In genomic region chr3:151318313-151318712, GRCh38 we compare ENCODE assay signal across 20 cellular contexts. TPM values are rescaled to one million over a fixed set of nuclear protein-coding genes. Genes with fewer than 3 reads are reported as not detected.
DNase-seq lines count a peak whose midpoint lies in the region; ATAC-seq and TF ChIP-seq lines count a peak whose summit lies in the region.
"Had no signal": no experiment of that assay in that cellular context is flagged by ENCODE, and none has a peak within 500 bp of the region (broad histone marks: within the 10 kb centered on the region; RNA-seq: fewer than 3 reads in every experiment).

No MANE protein-coding gene starts in this region.

- CTCF ChIA-PET in IMR-90 (lab: Yijun Ruan, JAX): interaction anchor here (0.7 to 1.1 kb wide), 3 partner anchors 10 to 25 kb away, joined by 4 to 5 read pairs (median 4); no protein-coding TSS in a partner anchor

- H3K27ac ChIP-seq in IMR-90 (ENCODE audit: insufficient read depth, low read length) (no peak overlapping the region; the same call in 1 of the 2 replicates), neutrophil (peak overlapping the region; percentile 89), body of pancreas (no peak overlapping the region), upper lobe of right lung (no peak overlapping the region)
- H3K27ac ChIP-seq: cardiac muscle cell, right atrium auricular region, SK-N-MC had no signal

- H4K91ac ChIP-seq in IMR-90 (ENCODE audit: insufficient read depth, low read depth, low read length): no peak overlapping the region

- H3K56ac ChIP-seq in IMR-90 (ENCODE audit: extremely low read depth, insufficient read depth, low read length): no peak overlapping the region

- POLR2A ChIA-PET in IMR-90 (lab: Charles Lee; ENCODE audit: unreplicated experiment): no interaction called here

- no peaks in the 10 kb centered on the region for H4K20me1 ChIP-seq in IMR-90 (ENCODE audit: insufficient read depth, low read length)

- H3K4me1 ChIP-seq in IMR-90 (ENCODE audit: control insufficient read depth, insufficient read depth, low read length) (peaks cover 14% of the 10 kb centered on the region), neutrophil (ENCODE audit: control insufficient read depth in 1 of 2, insufficient read depth in 1 of 2, low read depth in 1 of 2, low read length in 1 of 2) (peaks cover 63 to 71% of the 10 kb centered on the region in 2 experiments), body of pancreas (no peaks in the 10 kb centered on the region), upper lobe of right lung (no peaks in the 10 kb centered on the region)
- H3K4me1 ChIP-seq: right atrium auricular region had no signal

- H4K5ac ChIP-seq in IMR-90 (ENCODE audit: low read depth, low read length): no peak overlapping the region

- H2BK120ac ChIP-seq in IMR-90 (ENCODE audit: low read depth, low read length): no peak overlapping the region

- no peak overlapping the region for H3K4me2 ChIP-seq in IMR-90 (ENCODE audit: low read depth, low read length)

- H2BK5ac ChIP-seq in IMR-90 (ENCODE audit: low read depth, low read length, poor library complexity, severe bottlenecking): no peak overlapping the region

- H3K23ac ChIP-seq in IMR-90 (ENCODE audit: low read depth, low read length): no peak overlapping the region

- no peak overlapping the region for H3K14ac ChIP-seq in IMR-90 (replicated peaks; ENCODE audit: low read depth, low read length)

- peaks cover 6% of the 10 kb centered on the region; the same call in 1 of the 2 replicates for H3K9me1 ChIP-seq in IMR-90 (ENCODE audit: insufficient read depth, low read length)

- TF ChIP-seq CTCF in IMR-90 (conservative IDR thresholded peaks at IDR 0.05; ENCODE audit: low read depth, low read length) (no peak), choroid plexus epithelial cell (conservative IDR thresholded peaks at IDR 0.05; ENCODE audit: low read depth, low read length) (no peak), neutrophil (IDR thresholded peaks at IDR 0.05) (no peak), body of pancreas (IDR thresholded peaks at IDR 0.05) (no peak), upper lobe of right lung (IDR thresholded peaks at IDR 0.05) (no peak)

- no peaks in the 10 kb centered on the region for H3K79me1 ChIP-seq in IMR-90 (ENCODE audit: low read depth in 1 of 2, low read length in 2 of 2)

- no peak overlapping the region for H2BK20ac ChIP-seq in IMR-90 (ENCODE audit: low read depth, low read length)

- DNase-seq in ELR (ENCODE audit: low read depth): peak; percentile 50
- DNase-seq in IMR-90: peak; percentile 67
- DNase-seq in choroid plexus epithelial cell (ENCODE audit: low read depth): peak; percentile 56
- no peak for DNase-seq in body of pancreas
- no peak for DNase-seq in upper lobe of right lung
- DNase-seq in amniotic stem cell (lab: John Stamatoyannopoulos, UW): no peak
- DNase-seq: activated CD4-positive, alpha-beta T cell treated with anti-CD3 and anti-CD28 coated beads, Interleukin-2, amount 50 U/mL, for 1 hour; Calu3; effector CD4-positive, alpha-beta T cell; GF-D8; left ventricle myocardium superior; NCI-H2107; NCI-H69; occipital lobe; stimulated activated CD4-positive, alpha-beta T cell treated with anti-CD3 and anti-CD28 coated beads, Interleukin-1b, Interleukin-23, amount 100 ng/mL, for 48 hours had no signal

- no peaks in the 10 kb centered on the region for H3K36me3 ChIP-seq in IMR-90 (ENCODE audit: control insufficient read depth, insufficient read depth, low read length)
- no peaks in the 10 kb centered on the region for H3K36me3 ChIP-seq in neutrophil
- H3K36me3 ChIP-seq in body of pancreas (replicated peaks in 1 of 2; ENCODE audit: insufficient read depth in 1 of 2, low read depth in 2 of 2): no peaks in the 10 kb centered on the region
- H3K36me3 ChIP-seq in upper lobe of right lung: no peaks in the 10 kb centered on the region
- H3K36me3 ChIP-seq: cardiac muscle cell, right atrium auricular region had no signal

- no peak overlapping the region; the same call in 1 of the 2 replicates for H3K18ac ChIP-seq in IMR-90 (ENCODE audit: low read depth, low read length)

- no peak overlapping the region for H2AFZ ChIP-seq in IMR-90 (replicated peaks; ENCODE audit: low read length, poor library complexity)

- H2BK15ac ChIP-seq in IMR-90 (ENCODE audit: low read depth, low read length): no peak overlapping the region

- no peak overlapping the region for H3K4ac ChIP-seq in IMR-90 (ENCODE audit: low read depth, low read length)

- no peak for TF ChIP-seq RAD21 in IMR-90 (IDR thresholded peaks at IDR 0.05; ENCODE audit: low read length)

- H2AK5ac ChIP-seq in IMR-90 (ENCODE audit: low read depth, low read length): no peak overlapping the region

- dilution Hi-C loops in IMR-90 (cut with HindIII; ENCODE audit: low sequenced_read_pairs, unreplicated experiment): no loop called here

- ATAC-seq in IMR-90 (ENCODE audit: low read depth) (peak; percentile 21; the same call in 1 of the 2 replicates), body of pancreas (no peak), upper lobe of right lung (no peak)
- ATAC-seq: left ventricle myocardium superior had no signal

- H3K4me3 ChIP-seq in IMR-90 (ENCODE audit: insufficient read depth, low read depth, low read length) (no peak overlapping the region), choroid plexus epithelial cell (ENCODE audit: low read depth, low read length) (no peak overlapping the region), neutrophil (ENCODE audit: low read depth in 1 of 2, low read length in 1 of 2) (peak overlapping the region; percentile 41 to 52), body of pancreas (no peak overlapping the region), upper lobe of right lung (no peak overlapping the region)
- H3K4me3 ChIP-seq: cardiac muscle cell, right atrium auricular region, SK-N-MC had no signal

- no peak for TF ChIP-seq POLR2A in IMR-90 (IDR thresholded peaks at IDR 0.05; ENCODE audit: low read depth, low read length)
- TF ChIP-seq POLR2A in body of pancreas (IDR thresholded peaks at IDR 0.05): no peak

- H4K8ac ChIP-seq in IMR-90 (ENCODE audit: low read depth in 2 of 2, low read length in 2 of 2): no peak overlapping the region

- H3K9ac ChIP-seq in IMR-90 (ENCODE audit: low read depth, low read length): no peak overlapping the region

- intact Hi-C loops in IMR-90 (cut with micrococcal nuclease): no loop called here
- intact Hi-C loops in body of pancreas (cut with DNase I): no loop called here
- intact Hi-C loops in upper lobe of right lung (cut with DNase I): no loop called here

- in situ Hi-C loops in IMR-90 (cut with MboI; ENCODE audit: low sequenced_read_pairs): no loop called here

- H3K27me3 ChIP-seq in IMR-90 (ENCODE audit: control insufficient read depth, insufficient read depth, low read length) (no peaks in the 10 kb centered on the region), neutrophil (no peaks in the 10 kb centered on the region), body of pancreas (no peaks in the 10 kb centered on the region), upper lobe of right lung (no peaks in the 10 kb centered on the region)
- H3K27me3 ChIP-seq: cardiac muscle cell, right atrium auricular region had no signal

- peaks cover 5% of the 10 kb centered on the region for H3K9me3 ChIP-seq in IMR-90 (ENCODE audit: control insufficient read depth, insufficient read depth, low read length)
- no peaks in the 10 kb centered on the region for H3K9me3 ChIP-seq in neutrophil
- H3K9me3 ChIP-seq in body of pancreas: no peaks in the 10 kb centered on the region
- no peaks in the 10 kb centered on the region for H3K9me3 ChIP-seq in upper lobe of right lung
- H3K9me3 ChIP-seq: right atrium auricular region had no signal

- H2AK9ac ChIP-seq in IMR-90 (replicated peaks; ENCODE audit: low read depth, low read length, poor library complexity): no peak overlapping the region

- no TSS peak for BruUV-seq in IMR-90 (replicated peaks; lab: Mats Ljungman, UMichigan)

TF ChIP-seq in IMR-90, 13 proteins besides CTCF, POLR2A, EP300 and RAD21:
- TF ChIP-seq CEBPB (IDR thresholded peaks at IDR 0.05; ENCODE audit: low read depth, low read length) (no peak), CHD1 (IDR thresholded peaks at IDR 0.05; ENCODE audit: low read depth, low read length) (no peak), BHLHE40 (IDR thresholded peaks at IDR 0.05; ENCODE audit: low read depth, low read length) (no peak), USF2 (IDR thresholded peaks at IDR 0.05; ENCODE audit: low read depth, low read length) (no peak), RCOR1 (IDR thresholded peaks at IDR 0.05; ENCODE audit: insufficient replicate concordance, low read length) (no peak), MAFK (IDR thresholded peaks at IDR 0.05; ENCODE audit: low read depth, low read length) (no peak), SMC3 (IDR thresholded peaks at IDR 0.05; ENCODE audit: low read depth, low read length) (no peak)

RNA-seq across cellular contexts. Expression of gene GPR87, which starts 1.7 kb away (rescaled TPM):
- total RNA-seq in IMR-90 (2012; rRNA removed) (0.28 and 0.36 TPM in 2 replicates), body of pancreas (not detected), upper lobe of right lung (0.67 TPM)
- 0.26 TPM in 2 replicates for polyA plus RNA-seq in IMR-90 (2012; rRNA removed)
- polyA plus RNA-seq in IMR-90 (2012; cell fraction: cytosol; rRNA removed): 0.05 and 0.06 TPM in 2 replicates
- 0.05 and 0.21 TPM in 2 replicates for polyA plus RNA-seq in IMR-90 (2012; cell fraction: nucleus; rRNA removed; ENCODE audit: low replicate concordance)
- total RNA-seq: cardiac muscle cell, left ventricle myocardium superior, occipital lobe, right atrium auricular region, subcutaneous adipose tissue had no signal
- polyA plus RNA-seq: cardiac muscle cell had no signal

RNA-seq across cellular contexts. Expression of gene P2RY13, which starts 11.0 kb away (rescaled TPM):
- total RNA-seq in IMR-90 (2012; rRNA removed) (not detected in 2 replicates), body of pancreas (under 1 TPM; under 0.01 to 0.33 TPM), upper lobe of right lung (8.2 TPM)
- not detected in 2 replicates for polyA plus RNA-seq in IMR-90 (2012; rRNA removed)
- polyA plus RNA-seq in IMR-90 (2012; cell fraction: cytosol; rRNA removed): not detected in 2 replicates
- polyA plus RNA-seq in IMR-90 (2012; cell fraction: nucleus; rRNA removed; ENCODE audit: low replicate concordance): not detected in 2 replicates
- total RNA-seq: Calu3, cardiac muscle cell had no signal

RNA-seq across cellular contexts. Expression of gene P2RY14, which starts 40.0 kb away (rescaled TPM):
- total RNA-seq in IMR-90 (2012; rRNA removed) (not detected in 2 replicates), body of pancreas (1 to 10 TPM in 1 of 2 donors, not detected in 1; 1.8 TPM), upper lobe of right lung (7.2 TPM)
- polyA plus RNA-seq in IMR-90 (2012; rRNA removed): not detected in 2 replicates
- not detected in 2 replicates for polyA plus RNA-seq in IMR-90 (2012; cell fraction: cytosol; rRNA removed)
- polyA plus RNA-seq in IMR-90 (2012; cell fraction: nucleus; rRNA removed; ENCODE audit: low replicate concordance): not detected in 2 replicates
- total RNA-seq: Calu3 had no signal

Comparison
In these comparisons a context has a peak if more than half of its experiments do, and no peak if none do; other contexts are left out.
1. DNase-seq: peak in ELR (single experiment), IMR-90 (single experiment) and choroid plexus epithelial cell (single experiment); none in body of pancreas (0 of 4), upper lobe of right lung (single experiment) and amniotic stem cell (single experiment).
2. H3K4me3 ChIP-seq: peak in neutrophil (2 of 2); none in IMR-90 (single experiment), choroid plexus epithelial cell (single experiment), body of pancreas (0 of 2) and upper lobe of right lung (single experiment).